11 cellular contexts compared by ENCODE assay signal in genomic region chr4:59612235-59612634, GRCh38.
DNase-seq lines count a peak whose midpoint lies in the region; ATAC-seq and TF ChIP-seq lines count a peak whose summit lies in the region.
"Had no signal": no experiment of that assay in that cellular context is flagged by ENCODE, and none has a peak within 500 bp of the region (broad histone marks: within the 10 kb centered on the region; RNA-seq: fewer than 3 reads in every experiment).

No MANE protein-coding gene starts in this region.

- no peak for ATAC-seq in GM21447 (IDR thresholded peaks at IDR 0.05; ENCODE audit: unreplicated experiment)
- ATAC-seq: activated naive CD8-positive, alpha-beta T cell treated with anti-CD3 and anti-CD28 coated beads, Interleukin-2, amount 50 U/mL, for 24 hours had no signal

- no peak overlapping the region for H3K4me3 ChIP-seq in astrocyte of the cerebellum (ENCODE audit: low read depth, low read length)

- TF ChIP-seq CTCF in astrocyte of the cerebellum (IDR thresholded peaks at IDR 0.05; ENCODE audit: low read depth, low read length, missing control alignments): no peak

- DNase-seq in AG08395 (ENCODE audit: low spot score): peak; percentile 70
- peak; percentile 84 to 89 for DNase-seq in Kasumi-1 (lab: John Stamatoyannopoulos, UW)
- DNase-seq in astrocyte of the cerebellum (ENCODE audit: low read depth): peak; percentile 38
- DNase-seq in iris pigment epithelial cell (ENCODE audit: low read depth): peak; percentile 92
- DNase-seq in HuH-7 (ENCODE audit: low spot score): no peak
- no peak for DNase-seq in NCI-H524 (lab: John Stamatoyannopoulos, UW)
- no peak for DNase-seq in KG1 (lab: John Stamatoyannopoulos, UW)
- DNase-seq: activated naive CD8-positive, alpha-beta T cell treated with anti-CD3 and anti-CD28 coated beads, Interleukin-2, amount 50 U/mL, for 24 hours; NCI-H526 treated with DMSO at 0.1 percent for 48 hours; T-helper 1 cell had no signal

- in situ Hi-C loops in astrocyte of the cerebellum (cut with HindIII; ENCODE audit: low sequenced_read_pairs): no loop called here

Comparison
In these comparisons a context has a peak if more than half of its experiments do, and no peak if none do; other contexts are left out.
1. DNase-seq: peak in AG08395 (single experiment), Kasumi-1 (2 of 2), astrocyte of the cerebellum (single experiment) and iris pigment epithelial cell (single experiment); none in HuH-7 (single experiment), NCI-H524 (0 of 2) and KG1 (single experiment).